In genomic region chr15:85033148-85033547, GRCh38 we compare ENCODE assay signal across 1 cellular context.
TF ChIP-seq lines count a peak whose summit lies in the region.

No MANE protein-coding gene starts in this region.

TF ChIP-seq in liver, 16 proteins besides CTCF, POLR2A, EP300 and RAD21 (continued from another document):
- TF ChIP-seq, protein P1, sequence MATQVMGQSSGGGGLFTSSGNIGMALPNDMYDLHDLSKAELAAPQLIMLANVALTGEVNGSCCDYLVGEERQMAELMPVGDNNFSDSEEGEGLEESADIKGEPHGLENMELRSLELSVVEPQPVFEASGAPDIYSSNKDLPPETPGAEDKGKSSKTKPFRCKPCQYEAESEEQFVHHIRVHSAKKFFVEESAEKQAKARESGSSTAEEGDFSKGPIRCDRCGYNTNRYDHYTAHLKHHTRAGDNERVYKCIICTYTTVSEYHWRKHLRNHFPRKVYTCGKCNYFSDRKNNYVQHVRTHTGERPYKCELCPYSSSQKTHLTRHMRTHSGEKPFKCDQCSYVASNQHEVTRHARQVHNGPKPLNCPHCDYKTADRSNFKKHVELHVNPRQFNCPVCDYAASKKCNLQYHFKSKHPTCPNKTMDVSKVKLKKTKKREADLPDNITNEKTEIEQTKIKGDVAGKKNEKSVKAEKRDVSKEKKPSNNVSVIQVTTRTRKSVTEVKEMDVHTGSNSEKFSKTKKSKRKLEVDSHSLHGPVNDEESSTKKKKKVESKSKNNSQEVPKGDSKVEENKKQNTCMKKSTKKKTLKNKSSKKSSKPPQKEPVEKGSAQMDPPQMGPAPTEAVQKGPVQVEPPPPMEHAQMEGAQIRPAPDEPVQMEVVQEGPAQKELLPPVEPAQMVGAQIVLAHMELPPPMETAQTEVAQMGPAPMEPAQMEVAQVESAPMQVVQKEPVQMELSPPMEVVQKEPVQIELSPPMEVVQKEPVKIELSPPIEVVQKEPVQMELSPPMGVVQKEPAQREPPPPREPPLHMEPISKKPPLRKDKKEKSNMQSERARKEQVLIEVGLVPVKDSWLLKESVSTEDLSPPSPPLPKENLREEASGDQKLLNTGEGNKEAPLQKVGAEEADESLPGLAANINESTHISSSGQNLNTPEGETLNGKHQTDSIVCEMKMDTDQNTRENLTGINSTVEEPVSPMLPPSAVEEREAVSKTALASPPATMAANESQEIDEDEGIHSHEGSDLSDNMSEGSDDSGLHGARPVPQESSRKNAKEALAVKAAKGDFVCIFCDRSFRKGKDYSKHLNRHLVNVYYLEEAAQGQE (IDR thresholded peaks at IDR 0.05), result no peak
- no peak for TF ChIP-seq JUND (IDR thresholded peaks at IDR 0.05)
- no peak for TF ChIP-seq SP1 (IDR thresholded peaks at IDR 0.05)
- no peak for TF ChIP-seq HNF4G (IDR thresholded peaks at IDR 0.05)
- no peak for TF ChIP-seq HNF4A (conservative IDR thresholded peaks at IDR 0.05)
- no peak for TF ChIP-seq RXRA (IDR thresholded peaks at IDR 0.05)
- TF ChIP-seq YY1 (IDR thresholded peaks at IDR 0.05), result no peak
- no peak for TF ChIP-seq EGR1 (IDR thresholded peaks at IDR 0.05; ENCODE audit: low read depth in 2 of 2)
- TF ChIP-seq, protein P2, sequence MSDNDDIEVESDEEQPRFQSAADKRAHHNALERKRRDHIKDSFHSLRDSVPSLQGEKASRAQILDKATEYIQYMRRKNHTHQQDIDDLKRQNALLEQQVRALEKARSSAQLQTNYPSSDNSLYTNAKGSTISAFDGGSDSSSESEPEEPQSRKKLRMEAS (IDR thresholded peaks at IDR 0.05), result no peak
- TF ChIP-seq TAF1 (conservative IDR thresholded peaks at IDR 0.05), result no peak
